ENCODE assay signal across 1 cellular context in the genomic region with DNA sequence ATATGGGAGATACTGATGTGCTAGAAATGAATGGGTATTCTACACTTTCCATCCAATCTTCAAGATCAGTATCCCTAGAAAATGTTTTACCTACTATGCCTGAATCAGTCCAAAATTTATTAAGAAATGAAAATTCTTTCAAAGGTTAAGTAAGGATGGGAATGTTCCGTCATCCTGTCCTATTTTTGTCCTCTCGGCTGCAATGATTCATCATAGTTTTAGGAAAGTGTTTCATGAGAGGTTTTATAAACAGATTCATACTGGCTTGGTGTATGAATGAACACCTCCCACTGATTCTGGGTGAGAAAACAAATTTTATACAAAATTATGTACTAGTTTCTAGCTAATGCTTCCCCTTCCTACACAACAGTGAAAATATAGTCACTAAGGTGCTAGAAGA.
TF ChIP-seq lines count a peak whose summit lies in the region.

No MANE protein-coding gene starts in this region.

TF ChIP-seq in HepG2, 621 proteins besides CTCF, POLR2A, EP300 and RAD21:
- TF ChIP-seq, protein P1, sequence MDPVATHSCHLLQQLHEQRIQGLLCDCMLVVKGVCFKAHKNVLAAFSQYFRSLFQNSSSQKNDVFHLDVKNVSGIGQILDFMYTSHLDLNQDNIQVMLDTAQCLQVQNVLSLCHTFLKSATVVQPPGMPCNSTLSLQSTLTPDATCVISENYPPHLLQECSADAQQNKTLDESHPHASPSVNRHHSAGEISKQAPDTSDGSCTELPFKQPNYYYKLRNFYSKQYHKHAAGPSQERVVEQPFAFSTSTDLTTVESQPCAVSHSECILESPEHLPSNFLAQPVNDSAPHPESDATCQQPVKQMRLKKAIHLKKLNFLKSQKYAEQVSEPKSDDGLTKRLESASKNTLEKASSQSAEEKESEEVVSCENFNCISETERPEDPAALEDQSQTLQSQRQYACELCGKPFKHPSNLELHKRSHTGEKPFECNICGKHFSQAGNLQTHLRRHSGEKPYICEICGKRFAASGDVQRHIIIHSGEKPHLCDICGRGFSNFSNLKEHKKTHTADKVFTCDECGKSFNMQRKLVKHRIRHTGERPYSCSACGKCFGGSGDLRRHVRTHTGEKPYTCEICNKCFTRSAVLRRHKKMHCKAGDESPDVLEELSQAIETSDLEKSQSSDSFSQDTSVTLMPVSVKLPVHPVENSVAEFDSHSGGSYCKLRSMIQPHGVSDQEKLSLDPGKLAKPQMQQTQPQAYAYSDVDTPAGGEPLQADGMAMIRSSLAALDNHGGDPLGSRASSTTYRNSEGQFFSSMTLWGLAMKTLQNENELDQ (CRISPR knock-in tag; IDR thresholded peaks at IDR 0.05; ENCODE audit: borderline replicate concordance), result no peak
TF ChIP-seq in HepG2: peak in this region for 0.
